Comparison of ENCODE assay signal across 18 cellular contexts in the genomic region with DNA sequence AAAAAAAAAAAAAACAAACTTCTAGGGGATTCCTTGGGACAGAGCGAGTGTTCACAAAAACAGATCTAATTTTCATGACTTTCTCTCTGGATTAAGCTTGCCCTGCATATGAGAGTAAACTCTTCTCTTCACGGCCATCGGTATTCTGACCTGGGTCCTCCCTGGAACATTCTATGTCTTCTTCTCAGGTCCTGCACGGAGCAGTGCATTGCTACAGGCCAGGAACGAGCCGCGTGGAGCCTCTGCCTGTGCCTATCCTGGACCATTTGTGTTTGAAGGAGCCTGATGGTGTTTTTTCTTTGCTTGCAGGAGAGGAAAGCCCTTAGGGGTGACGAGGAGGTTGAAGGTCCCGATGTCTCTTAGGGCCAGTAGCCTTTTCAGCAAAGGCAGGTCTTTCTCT. TPM values are rescaled to one million over a fixed set of nuclear protein-coding genes. Genes with fewer than 3 reads are reported as not detected.
"Had no signal": no experiment of that assay in that cellular context is flagged by ENCODE, and none has a peak within 500 bp of the region (broad histone marks: within the 10 kb centered on the region; RNA-seq: fewer than 3 reads in every experiment).

No MANE protein-coding gene starts in this region.

- H3K9me3 ChIP-seq: right atrium auricular region, sigmoid colon, stomach had no signal

- ATAC-seq: foreskin keratinocyte, left colon had no signal

- H3K4me3 Mint-ChIP-seq: dendritic cell treated with granulocyte-macrophage colony-stimulating factor and Interleukin-4, amounts not matched to agents 40 ng/mL and 50 ng/mL, for 4 days; naive B cell; nephron had no signal

- H3K4me3 ChIP-seq: right atrium auricular region, sigmoid colon, skin epidermis, stomach had no signal

- H3K27ac ChIP-seq: foreskin keratinocyte, right atrium auricular region, sigmoid colon, stomach had no signal

- H3K27ac Mint-ChIP-seq: dendritic cell treated with granulocyte-macrophage colony-stimulating factor and Interleukin-4, amounts not matched to agents 40 ng/mL and 50 ng/mL, for 4 days; nephron had no signal

- H3K4me1 ChIP-seq: foreskin keratinocyte, right atrium auricular region, sigmoid colon had no signal

- H3K27me3 ChIP-seq: foreskin keratinocyte, right atrium auricular region, sigmoid colon, stomach had no signal

- H3K36me3 ChIP-seq: right atrium auricular region, sigmoid colon had no signal

- H3K27me3 Mint-ChIP-seq: naive B cell had no signal

- H3K9me3 Mint-ChIP-seq: dendritic cell treated with granulocyte-macrophage colony-stimulating factor and Interleukin-4, amounts not matched to agents 40 ng/mL and 50 ng/mL, for 4 days; naive B cell; nephron had no signal

- DNase-seq: erythroblast; foreskin keratinocyte; left colon; mesendoderm; naive B cell; sigmoid colon; stimulated activated CD4-positive, alpha-beta T cell treated with anti-CD3 and anti-CD28 coated beads, Interleukin-2, amount 100 ng/mL, for 24 hours; stimulated activated CD4-positive, alpha-beta T cell treated with anti-CD3 and anti-CD28 coated beads, Interleukin-4, amount 100 ng/mL, for 4 hours; stimulated activated naive CD4-positive, alpha-beta T cell; stomach; substantia nigra; trophoblast cell had no signal

RNA-seq across cellular contexts. Expression of a gene that starts 1.8 kb away (rescaled TPM):
- total RNA-seq: lung microvascular endothelial cell, osteocyte had no signal

RNA-seq across cellular contexts. Expression of a gene that starts 26.7 kb away (rescaled TPM):
- total RNA-seq: lung microvascular endothelial cell had no signal
